ENCODE assay signal across 8 cellular contexts in genomic region chr9:91949293-91949945, GRCh38. TPM values are rescaled to one million over a fixed set of nuclear protein-coding genes. Genes with fewer than 3 reads are reported as not detected.
DNase-seq lines count a peak whose midpoint lies in the region; ATAC-seq and TF ChIP-seq lines count a peak whose summit lies in the region.

No MANE protein-coding gene starts in this region.

- H3K27me3 ChIP-seq in HL-60 (ENCODE audit: insufficient read depth, poor library complexity, severe bottlenecking): peaks cover 28% of the 10 kb centered on the region

- no peak for TF ChIP-seq CTCF in AG04449 (IDR thresholded peaks at IDR 0.05; ENCODE audit: insufficient read depth, low read length, missing control alignments)
- TF ChIP-seq CTCF in HL-60 (IDR thresholded peaks at IDR 0.05; ENCODE audit: insufficient read depth, low read length): no peak
- TF ChIP-seq CTCF in coronary artery (IDR thresholded peaks at IDR 0.05): no peak
- TF ChIP-seq CTCF in mucosa of descending colon (IDR thresholded peaks at IDR 0.05): no peak

- H3K4me3 ChIP-seq in AG04449 (ENCODE audit: low read depth, low read length): peak overlapping the region; percentile 60
- peak overlapping the region; percentile 44 for H3K4me3 ChIP-seq in HL-60 (replicated peaks; ENCODE audit: insufficient read depth, low read length)
- peak overlapping the region; percentile 65 for H3K4me3 ChIP-seq in coronary artery
- H3K4me3 ChIP-seq in mucosa of descending colon: peak overlapping the region; percentile 22

- H3K9me3 ChIP-seq in mucosa of descending colon: no peaks in the 10 kb centered on the region

- H3K4me1 ChIP-seq in mucosa of descending colon (ENCODE audit: low read depth): peaks cover 40% of the 10 kb centered on the region

- no peaks in the 10 kb centered on the region for H3K36me3 ChIP-seq in mucosa of descending colon (ENCODE audit: low read depth)

- CTCF ChIA-PET in AG04449 (lab: Yijun Ruan, JAX): interaction anchor here (0.6 to 7.9 kb wide), 19 partner anchors 11 to 1033 kb away, joined by 3 to 114 read pairs (median 5); no protein-coding TSS in a partner anchor

- POLR2A ChIA-PET in AG04449 (lab: Yijun Ruan, JAX): no interaction called here

- intact Hi-C loops in mucosa of descending colon (cut with DNase I, micrococcal nuclease): no loop called here

- ATAC-seq in mucosa of descending colon: peak; percentile 41
- ATAC-seq in GM21576 (IDR thresholded peaks at IDR 0.05; ENCODE audit: unreplicated experiment): no peak
- ATAC-seq in GM18870 (IDR thresholded peaks at IDR 0.05; ENCODE audit: unreplicated experiment): no peak

- DNase-seq in AG04449 (ENCODE audit: low read depth, low spot score): no peak
- no peak for DNase-seq in HL-60 (ENCODE audit: low read depth in 1 of 2, low spot score in 1 of 2)
- no peak for DNase-seq in coronary artery (ENCODE audit: low spot score)
- DNase-seq in mucosa of descending colon: peak in 2 of 3 donors; percentile 26 to 54
- DNase-seq in kidney glomerular epithelial cell (lab: John Stamatoyannopoulos, UW): no peak
- DNase-seq in nucleus accumbens (lab: John Stamatoyannopoulos, UW): no peak

- no peak overlapping the region for H3K27ac ChIP-seq in HL-60 (replicated peaks)
- H3K27ac ChIP-seq in coronary artery: no peak overlapping the region

RNA-seq across cellular contexts. Expression of gene ROR2, which starts 0.6 kb away (rescaled TPM):
- 10 to 100 TPM in 1 of 3 donors, 1 to 10 TPM in 2; 3.9 to 56.0 (median 6.5) TPM for total RNA-seq in mucosa of descending colon

Comparison
In these comparisons a context has a peak if more than half of its experiments do, and no peak if none do; other contexts are left out.
1. DNase-seq: peak in mucosa of descending colon (2 of 3); none in AG04449 (single experiment), HL-60 (0 of 2), coronary artery (single experiment), kidney glomerular epithelial cell (single experiment) and nucleus accumbens (0 of 56).
2. Peak in every context shown above with its lines, with median percentiles within 50 percentile points of each other: H3K4me3 ChIP-seq.